Comparison of ENCODE assay signal across 34 cellular contexts in genomic region chr4:187085339-187085738, GRCh38.
"Had no signal": no experiment of that assay in that cellular context is flagged by ENCODE, and none has a peak within 500 bp of the region (broad histone marks: within the 10 kb centered on the region; RNA-seq: fewer than 3 reads in every experiment).

No MANE protein-coding gene starts in this region.

- FAIRE-seq: astrocyte, bronchial epithelial cell had no signal

- H3K27ac ChIP-seq: adrenal gland, ascending aorta, body of pancreas, brain microvascular endothelial cell, breast epithelium, cardiac muscle cell had no signal

- H3K9me3 ChIP-seq: adrenal gland, ascending aorta, body of pancreas, breast epithelium had no signal

- ATAC-seq: activated naive CD4-positive, alpha-beta T cell treated with anti-CD3 and anti-CD28 coated beads, Interleukin-2, amount 50 U/mL, for 72 hours; activated naive CD8-positive, alpha-beta T cell treated with anti-CD3 and anti-CD28 coated beads, Interleukin-2, amount 50 U/mL, for 24 hours; activated T-cell treated with anti-CD3 and anti-CD28 coated beads, Interleukin-2, amount 50 U/mL, for 4 hours; activated T-cell treated with anti-CD3 and anti-CD28 coated beads, Interleukin-2, amount 50 U/mL, for 72 hours; activated T-helper 17 cell treated with anti-CD3 and anti-CD28 coated beads, Interleukin-2, amount 50 U/mL, for 72 hours; body of pancreas had no signal

- H3K27me3 ChIP-seq: adrenal gland, ascending aorta, body of pancreas, brain microvascular endothelial cell, breast epithelium, cardiac muscle cell had no signal

- H3K4me3 ChIP-seq: adrenal gland, ascending aorta, body of pancreas, breast epithelium, cardiac muscle cell had no signal

- H3K36me3 ChIP-seq: adrenal gland, ascending aorta, brain microvascular endothelial cell, breast epithelium, cardiac muscle cell had no signal

- H3K4me1 ChIP-seq: adrenal gland, ascending aorta, body of pancreas, breast epithelium had no signal

- DNase-seq: activated effector memory CD4-positive, alpha-beta T cell treated with anti-CD3 and anti-CD28 coated beads, Interleukin-2, amount 50 U/mL, for 16 hours; activated effector memory CD4-positive, alpha-beta T cell treated with Interleukin-2 at 50 U/mL for 16 hours; activated gamma-delta T cell; activated gamma-delta T cell treated with Interleukin-2 at 50 U/mL for 16 hours; activated naive CD4-positive, alpha-beta T cell; activated naive CD4-positive, alpha-beta T cell treated with anti-CD3 and anti-CD28 coated beads for 36 hours; activated naive CD4-positive, alpha-beta T cell treated with anti-CD3 and anti-CD28 coated beads, Interleukin-2, amount 10 ng/mL, durations not matched to agents 7 days and 5 days; activated naive CD4-positive, alpha-beta T cell treated with anti-CD3 and anti-CD28 coated beads, Interleukin-2, amount 50 U/mL, for 16 hours; activated naive CD4-positive, alpha-beta T cell treated with Interleukin-2 at 50 U/mL for 16 hours; activated naive CD8-positive, alpha-beta T cell treated with anti-CD3 and anti-CD28 coated beads for 36 hours; activated naive CD8-positive, alpha-beta T cell treated with anti-CD3 and anti-CD28 coated beads, Interleukin-2, amount 10 ng/mL, durations not matched to agents 7 days and 5 days; activated naive CD8-positive, alpha-beta T cell treated with anti-CD3 and anti-CD28 coated beads, Interleukin-2, amount 50 U/mL, for 24 hours; activated T-cell treated with anti-CD3 and anti-CD28 coated beads, Interleukin-2, amount 50 U/mL, for 1 hour; activated T-cell treated with anti-CD3 and anti-CD28 coated beads, Interleukin-2, amount 50 U/mL, for 24 hours; activated T-cell treated with anti-CD3 and anti-CD28 coated beads, Interleukin-2, amount 50 U/mL, for 4 hours; activated T-cell treated with anti-CD3 and anti-CD28 coated beads, Interleukin-2, amount 50 U/mL, for 48 hours; activated T-cell treated with anti-CD3 and anti-CD28 coated beads, Interleukin-2, amount 50 U/mL, for 72 hours; adrenal gland; amniotic stem cell; amygdala; anterior cingulate cortex; aorta; body of pancreas; brain microvascular endothelial cell; caudate nucleus; central memory CD4-positive, alpha-beta T cell; cerebellar nuclear complex had no signal
